22 cellular contexts compared by ENCODE assay signal in the genomic region with DNA sequence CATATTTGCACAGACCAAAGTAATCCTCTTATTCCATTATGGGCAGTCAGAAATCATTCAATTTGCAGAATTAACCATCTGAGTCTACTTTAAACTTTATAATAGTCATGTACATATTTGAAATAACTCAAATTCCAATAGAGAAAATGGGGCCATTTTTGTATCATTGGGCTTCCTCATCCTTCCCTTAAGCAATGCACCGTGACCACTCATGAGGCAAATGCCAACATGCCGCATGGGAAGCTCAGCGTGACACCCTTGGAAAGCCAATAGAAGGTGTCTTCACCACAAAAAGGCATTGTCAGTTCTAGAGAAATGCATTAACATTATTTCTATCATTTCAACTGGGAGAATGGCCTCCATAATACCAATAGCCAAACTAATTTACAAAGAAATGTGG. TPM values are rescaled to one million over a fixed set of nuclear protein-coding genes. Genes with fewer than 3 reads are reported as not detected.
"Had no signal": no experiment of that assay in that cellular context is flagged by ENCODE, and none has a peak within 500 bp of the region (broad histone marks: within the 10 kb centered on the region; RNA-seq: fewer than 3 reads in every experiment).

No MANE protein-coding gene starts in this region.

- H3K4me1 ChIP-seq: body of pancreas, prostate gland, right lobe of liver, spleen, testis had no signal

- H3K27me3 ChIP-seq: body of pancreas, right lobe of liver, stomach, testis had no signal

- H3K27ac ChIP-seq: body of pancreas, prostate gland, right lobe of liver, spleen, stomach, testis had no signal

- ATAC-seq: activated CD8-positive, alpha-beta T cell treated with anti-CD3 and anti-CD28 coated beads, Interleukin-2, amount 10 ng/mL, durations not matched to agents 7 days and 5 days; esophagus mucosa; left ventricle myocardium superior; right lobe of liver had no signal

- DNase-seq: activated B cell treated with CpG ODN at 0.5 μM for 24 hours; activated CD4-positive, alpha-beta T cell treated with anti-CD3 and anti-CD28 coated beads, Interleukin-2, amount 10 ng/mL, durations not matched to agents 24 days and 14 days; activated CD8-positive, alpha-beta memory T cell treated with anti-CD3 and anti-CD28 coated beads, Interleukin-2, amount 50 U/mL, for 4 hours; activated CD8-positive, alpha-beta T cell treated with anti-CD3 and anti-CD28 coated beads, Interleukin-2, amount 10 ng/mL, durations not matched to agents 7 days and 5 days; activated effector memory CD4-positive, alpha-beta T cell treated with anti-CD3 and anti-CD28 coated beads, Interleukin-2, amount 50 U/mL, for 16 hours; activated T-cell treated with anti-CD3 and anti-CD28 coated beads, Interleukin-2, amount 50 U/mL, for 48 hours; amygdala; caudate nucleus; hypothalamus; kidney; left ventricle myocardium superior; mesendoderm; nephron progenitor cell; right lobe of liver; spleen; stomach; T-helper 2 cell; testis had no signal

- H3K9me3 ChIP-seq: body of pancreas, prostate gland, right lobe of liver, spleen, stomach, testis had no signal

- H3K4me3 ChIP-seq: body of pancreas, prostate gland, right lobe of liver, spleen, testis had no signal

- H3K36me3 ChIP-seq: prostate gland, right lobe of liver, spleen, stomach had no signal

RNA-seq across cellular contexts. Expression of a gene that starts 38.5 kb away (rescaled TPM):
- total RNA-seq: activated B cell treated with CpG ODN at 0.5 μM for 24 hours; activated CD4-positive, alpha-beta T cell treated with anti-CD3 and anti-CD28 coated beads, Interleukin-2, amount 10 ng/mL, durations not matched to agents 24 days and 14 days; activated CD8-positive, alpha-beta T cell treated with anti-CD3 and anti-CD28 coated beads, Interleukin-2, amount 10 ng/mL, durations not matched to agents 7 days and 5 days; esophagus mucosa; glomerular endothelial cell; left ventricle myocardium superior; spleen had no signal
